In genomic region chrX:120085553-120086185, GRCh38 we compare ENCODE assay signal across 13 cellular contexts. TPM values are rescaled to one million over a fixed set of nuclear protein-coding genes. Genes with fewer than 3 reads are reported as not detected.
DNase-seq lines count a peak whose midpoint lies in the region; ATAC-seq, FAIRE-seq and TF ChIP-seq lines count a peak whose summit lies in the region.
"Not testable (repeated sequence)": the region's sequence is repeated elsewhere in the genome, so short reads cannot be mapped to it uniquely, and the experiment has no call there.
"Had no signal": no experiment of that assay in that cellular context is flagged by ENCODE, and none has a peak within 500 bp of the region (broad histone marks: within the 10 kb centered on the region; RNA-seq: fewer than 3 reads in every experiment).

No MANE protein-coding gene starts in this region.

- H3K79me1 ChIP-seq in H1 (ENCODE audit: low read depth, low read length): not testable (repeated sequence)

- not testable (repeated sequence) for H3K36me3 Mint-ChIP-seq in activated CD8-positive, alpha-beta T cell treated with anti-CD3 and anti-CD28 coated beads for 36 hours (ENCODE audit: low read depth); naive thymus-derived CD4-positive, alpha-beta T cell

- H3K4ac ChIP-seq in H1 (replicated peaks; ENCODE audit: insufficient read length, low read depth, low read length): not testable (repeated sequence)

- not testable (repeated sequence) for H3K4me3 Mint-ChIP-seq in activated CD8-positive, alpha-beta T cell treated with anti-CD3 and anti-CD28 coated beads for 36 hours; naive thymus-derived CD4-positive, alpha-beta T cell

- CTCF ChIA-PET in A549 (lab: Yijun Ruan, JAX); Panc1 (lab: Charles Lee); activated CD8-positive, alpha-beta T cell treated with anti-CD3 and anti-CD28 coated beads for 36 hours (lab: Charles Lee); H1 (lab: Charles Lee; ENCODE audit: partially characterized antibody); naive thymus-derived CD4-positive, alpha-beta T cell (lab: Charles Lee): not testable (repeated sequence)

- H2BK20ac ChIP-seq in H1 (ENCODE audit: low read length): not testable (repeated sequence)

- H3K14ac ChIP-seq in H1 (ENCODE audit: insufficient read length): not testable (repeated sequence)

- not testable (repeated sequence) for H3K4me1 Mint-ChIP-seq in activated CD8-positive, alpha-beta T cell treated with anti-CD3 and anti-CD28 coated beads for 36 hours (ENCODE audit: low read depth); naive thymus-derived CD4-positive, alpha-beta T cell

- dilution Hi-C loops in keratinocyte (cut with MboI; ENCODE audit: extremely low pct_ligation_motif_present, low sequenced_read_pairs): not testable (repeated sequence)

- not testable (repeated sequence) for DNase-seq in A549 (ENCODE audit: low read depth in 1 of 2, low spot score in 1 of 2); Panc1 (ENCODE audit: low read depth, low spot score); activated CD8-positive, alpha-beta T cell treated with anti-CD3 and anti-CD28 coated beads for 36 hours; H1 (ENCODE audit: low read depth in 1 of 2, low spot score in 2 of 2); keratinocyte (ENCODE audit: low read depth, low spot score); naive thymus-derived CD4-positive, alpha-beta T cell

- not testable (repeated sequence) for H3K79me2 ChIP-seq in H1 (ENCODE audit: control insufficient read depth in 1 of 2, insufficient read depth in 2 of 2, low read length in 2 of 2); keratinocyte (ENCODE audit: control insufficient read depth, insufficient read depth, low read length)

- not testable (repeated sequence) for H3K4me1 ChIP-seq in A549; Panc1 (ENCODE audit: control insufficient read depth, insufficient read depth, low read length); H1 (replicated peaks in 1 of 4; ENCODE audit: control insufficient read depth in 3 of 4, insufficient read depth in 4 of 4, low read length in 3 of 4); keratinocyte (ENCODE audit: control insufficient read depth, extremely low read depth, insufficient read depth, low read length); naive thymus-derived CD4-positive, alpha-beta T cell (ENCODE audit: control insufficient read depth in 2 of 2, insufficient read depth in 2 of 2, low read length in 2 of 2)

- not testable (repeated sequence) for H4K20me1 ChIP-seq in H1 (replicated peaks in 1 of 2; ENCODE audit: control insufficient read depth in 1 of 2, insufficient read depth in 2 of 2, low read length in 2 of 2); keratinocyte (ENCODE audit: control insufficient read depth, extremely low read depth, insufficient read depth, low read length)

- TF ChIP-seq CTCF in A549 (IDR thresholded peaks at IDR 0.05); Panc1 (IDR thresholded peaks at IDR 0.05); activated CD8-positive, alpha-beta T cell treated with anti-CD3 and anti-CD28 coated beads for 36 hours (IDR thresholded peaks at IDR 0.05); H1 (IDR thresholded peaks at IDR 0.05; ENCODE audit: control extremely low read depth in 1 of 3, insufficient read depth in 1 of 3, low read depth in 1 of 3, low read length in 3 of 3); keratinocyte (optimal IDR thresholded peaks at IDR 0.05 in 1 of 3, IDR thresholded peaks at IDR 0.05 in 1 of 3, conservative IDR thresholded peaks at IDR 0.05 in 1 of 3; ENCODE audit: extremely low read depth in 1 of 3, insufficient read depth in 2 of 3, low read length in 3 of 3): not testable (repeated sequence)

- H3K9me1 ChIP-seq in keratinocyte (ENCODE audit: control insufficient read depth, extremely low read depth, insufficient read depth, low read length): not testable (repeated sequence)

- not testable (repeated sequence) for H3K4me2 ChIP-seq in A549; H1 (ENCODE audit: insufficient read depth in 1 of 2, low read depth in 2 of 2, low read length in 2 of 2); keratinocyte (ENCODE audit: control insufficient read depth, extremely low read depth, insufficient read depth, low read depth, low read length)

- POLR2A ChIA-PET in A549 (lab: Yijun Ruan, JAX); Panc1 (lab: Charles Lee); activated CD8-positive, alpha-beta T cell treated with anti-CD3 and anti-CD28 coated beads for 36 hours (lab: Charles Lee); H1 (lab: Charles Lee; ENCODE audit: partially characterized antibody); naive thymus-derived CD4-positive, alpha-beta T cell (lab: Charles Lee): not testable (repeated sequence)

- TF ChIP-seq RAD21 in A549 (conservative IDR thresholded peaks at IDR 0.05 in 1 of 2, IDR thresholded peaks at IDR 0.05 in 1 of 2); H1 (IDR thresholded peaks at IDR 0.05 in 1 of 2, conservative IDR thresholded peaks at IDR 0.05 in 1 of 2; ENCODE audit: low read depth in 2 of 2, low read length in 2 of 2): not testable (repeated sequence)

- in situ Hi-C loops in Panc1 (cut with HindIII; ENCODE audit: low pct_unique_long_range_greater_than_20kb, low sequenced_read_pairs): not testable (repeated sequence)

- H4K91ac ChIP-seq in H1 (replicated peaks; ENCODE audit: insufficient read length, low read length): not testable (repeated sequence)

- H2BK5ac ChIP-seq in H1 (ENCODE audit: low read depth, low read length): not testable (repeated sequence)

- peak; percentile 99 for FAIRE-seq in A549 (lab: Jason Lieb, UNC)
- FAIRE-seq in H1 (lab: Jason Lieb, UNC): peak; percentile 74
- FAIRE-seq in keratinocyte (lab: Jason Lieb, UNC): peak; percentile 41

- not testable (repeated sequence) for H3K27me3 Mint-ChIP-seq in activated CD8-positive, alpha-beta T cell treated with anti-CD3 and anti-CD28 coated beads for 36 hours; naive thymus-derived CD4-positive, alpha-beta T cell

- H3K18ac ChIP-seq in H1 (ENCODE audit: extremely low read depth, low read length): not testable (repeated sequence)

- not testable (repeated sequence) for H2BK120ac ChIP-seq in H1 (replicated peaks; ENCODE audit: low read depth, low read length)

- H3K4me3 ChIP-seq in A549; Panc1 (ENCODE audit: low read depth in 2 of 2, low read length in 2 of 2); H1 (ENCODE audit: extremely low read depth in 1 of 4, insufficient read depth in 2 of 4, low read depth in 3 of 4, low read length in 4 of 4); keratinocyte (ENCODE audit: control insufficient read depth in 2 of 3, extremely low read depth in 1 of 3, insufficient read depth in 2 of 3, low read depth in 1 of 3, low read length in 3 of 3); naive thymus-derived CD4-positive, alpha-beta T cell (ENCODE audit: low read length): not testable (repeated sequence)

- TF ChIP-seq POLR2A in A549 (IDR thresholded peaks at IDR 0.05; ENCODE audit: low read length); H1 (IDR thresholded peaks at IDR 0.05; ENCODE audit: control extremely low read depth in 1 of 2, low read depth in 2 of 2, low read length in 2 of 2): not testable (repeated sequence)

- H4K8ac ChIP-seq in H1 (ENCODE audit: extremely low read depth, insufficient read depth, low read length): not testable (repeated sequence)

- ATAC-seq in A549 (peak; percentile 62 to 81; a peak in 5 of 6 replicates), GM18517 (IDR thresholded peaks at IDR 0.05; ENCODE audit: unreplicated experiment) (peak; percentile 49), Panc1 (peak; percentile 81)
- peak; percentile 42 for ATAC-seq in activated CD8-positive, alpha-beta T cell treated with anti-CD3 and anti-CD28 coated beads for 36 hours
- ATAC-seq in naive thymus-derived CD4-positive, alpha-beta T cell: peak; percentile 40

- not testable (repeated sequence) for H3K56ac ChIP-seq in H1 (replicated peaks; ENCODE audit: insufficient read length, low read depth, low read length)

- not testable (repeated sequence) for BruUV-seq in Panc1 (replicated peaks; lab: Mats Ljungman, UMichigan)

- H3K36me3 ChIP-seq in Panc1 (ENCODE audit: control insufficient read depth, insufficient read depth, low read length); H1 (ENCODE audit: control insufficient read depth in 2 of 4, insufficient read depth in 4 of 4, low read length in 3 of 4); keratinocyte (ENCODE audit: control insufficient read depth in 2 of 2, extremely low read depth in 1 of 2, insufficient read depth in 2 of 2, low read length in 2 of 2); naive thymus-derived CD4-positive, alpha-beta T cell (ENCODE audit: control insufficient read depth in 2 of 3, insufficient read depth in 3 of 3, low read length in 3 of 3): not testable (repeated sequence)

- intact Hi-C loops in Panc1 (cut with micrococcal nuclease; ENCODE audit: unreplicated experiment); activated CD8-positive, alpha-beta T cell treated with anti-CD3 and anti-CD28 coated beads for 36 hours (cut with micrococcal nuclease); naive thymus-derived CD4-positive, alpha-beta T cell (cut with micrococcal nuclease): not testable (repeated sequence)

- not testable (repeated sequence) for H2BK15ac ChIP-seq in H1 (ENCODE audit: low read length)

- not testable (repeated sequence) for H2BK12ac ChIP-seq in H1 (ENCODE audit: low read depth, low read length)

- not testable (repeated sequence) for H3K27ac Mint-ChIP-seq in activated CD8-positive, alpha-beta T cell treated with anti-CD3 and anti-CD28 coated beads for 36 hours; naive thymus-derived CD4-positive, alpha-beta T cell

- H3K9me3 Mint-ChIP-seq in activated CD8-positive, alpha-beta T cell treated with anti-CD3 and anti-CD28 coated beads for 36 hours; naive thymus-derived CD4-positive, alpha-beta T cell: not testable (repeated sequence)

- not testable (repeated sequence) for H3K27me3 ChIP-seq in Panc1 (ENCODE audit: control insufficient read depth, insufficient read depth, low read length); H1 (replicated peaks in 1 of 4; ENCODE audit: control insufficient read depth in 3 of 4, extremely low read depth in 1 of 4, insufficient read depth in 3 of 4, low read length in 3 of 4); keratinocyte (ENCODE audit: control insufficient read depth, extremely low read depth, insufficient read depth, low read length); naive thymus-derived CD4-positive, alpha-beta T cell (ENCODE audit: control insufficient read depth in 2 of 2, insufficient read depth in 2 of 2, low read length in 2 of 2)

- not testable (repeated sequence) for H3K9me3 ChIP-seq in A549; Panc1 (ENCODE audit: control insufficient read depth, insufficient read depth, low read depth, low read length); H1 (ENCODE audit: insufficient read depth in 2 of 2, low read depth in 1 of 2, low read length in 1 of 2); keratinocyte (ENCODE audit: control insufficient read depth, low read depth, low read length); naive thymus-derived CD4-positive, alpha-beta T cell (ENCODE audit: control insufficient read depth in 2 of 3, low read length in 3 of 3)

- not testable (repeated sequence) for TF ChIP-seq EP300 in A549 (IDR thresholded peaks at IDR 0.05); H1 (IDR thresholded peaks at IDR 0.05; ENCODE audit: borderline replicate concordance in 1 of 2, low read depth in 2 of 2, low read length in 2 of 2)

- H2AK5ac ChIP-seq in H1 (ENCODE audit: low read depth, low read length): not testable (repeated sequence)

- not testable (repeated sequence) for H3K23me2 ChIP-seq in H1 (ENCODE audit: low read depth, low read length)

- not testable (repeated sequence) for H4K5ac ChIP-seq in H1 (ENCODE audit: insufficient read length, low read depth, low read length)

- not testable (repeated sequence) for H3K27ac ChIP-seq in A549; Panc1 (ENCODE audit: low read length); H1 (ENCODE audit: low read depth, low read length); keratinocyte (ENCODE audit: control insufficient read depth, insufficient read depth, low read length); naive thymus-derived CD4-positive, alpha-beta T cell (ENCODE audit: low read depth, low read length)

- H3K23ac ChIP-seq in H1 (ENCODE audit: insufficient read length): not testable (repeated sequence)

- not testable (repeated sequence) for H2AFZ ChIP-seq in H1 (ENCODE audit: low read length); keratinocyte (ENCODE audit: control insufficient read depth, low read length)

- not testable (repeated sequence) for H3K9ac ChIP-seq in H1 (replicated peaks in 1 of 4; ENCODE audit: extremely low read depth in 1 of 4, low read depth in 3 of 4, low read length in 3 of 4); keratinocyte (ENCODE audit: control insufficient read depth, extremely low read depth, insufficient read depth, low read length)

- WGBS in A549 (ENCODE audit: missing lambda C conversion rate): no CpG with 5 or more reads among the region's 12 CpGs
- no CpG with 5 or more reads among the region's 12 CpGs for WGBS in H1 (ENCODE audit: extremely low coverage in 1 of 2, insufficient coverage in 1 of 2, insufficient read length in 1 of 2, insufficient replicate concordance in 2 of 2, low coverage in 1 of 2, low lambda C conversion rate in 2 of 2, missing lambda C conversion rate in 1 of 2), 2 experiments

RNA-seq across cellular contexts. Expression of gene RHOXF2B, which starts 8.2 kb away (rescaled TPM):
- polyA plus RNA-seq in A549 (2011; rRNA removed) (not detected in 2 replicates), A549 (2017; fragmentation: RNase III; extraction: RNeasy Plus Mini Kit Qiagen cat#74134 plus additional on column Dnase treatment) (not detected in 3 replicates), H1 (2011; rRNA removed) (not detected in 2 replicates), keratinocyte (0.03 TPM in 1 of 3 replicates, not detected in the others)
- polyA plus RNA-seq in A549 (2012; cell fraction: cytosol; rRNA removed): not detected in 2 replicates
- polyA plus RNA-seq in A549 (2012; cell fraction: nucleus; rRNA removed): not detected in 2 replicates
- polyA minus RNA-seq in A549 (2011; rRNA and poly(A)+ RNA removed): not detected in 2 replicates
- 0.10 TPM for total RNA-seq in Panc1 (2021; ENCODE audit: unreplicated experiment)
- polyA plus RNA-seq in Panc1 (2012; ENCODE audit: insufficient read length): not detected
- not detected for total RNA-seq in activated CD8-positive, alpha-beta T cell treated with anti-CD3 and anti-CD28 coated beads for 36 hours
- not detected in 2 replicates for total RNA-seq in H1 (2021; fragmentation: NEBNext Ultra II Directional; extraction: Animal tissue kit (Norgen Biotek cat#: 25700))
- polyA plus RNA-seq in H1 (2011; cell fraction: cytosol; rRNA removed): not detected
- polyA plus RNA-seq in H1 (2011; cell fraction: nucleus; rRNA removed): not detected
- polyA plus RNA-seq in H1 (2012, experiment 1 of 2): not detected in 4 replicates
- not detected for polyA plus RNA-seq in H1 (2012, experiment 2 of 2)
- polyA plus RNA-seq in H1 (2013, experiment 1 of 2): not detected
- not detected for polyA plus RNA-seq in H1 (2013, experiment 2 of 2)
- not detected in 2 replicates for polyA minus RNA-seq in H1 (2011; rRNA and poly(A)+ RNA removed)
- 0.37 TPM for polyA minus RNA-seq in H1 (2011; cell fraction: cytosol; rRNA and poly(A)+ RNA removed)
- not detected for polyA minus RNA-seq in H1 (2011; cell fraction: nucleus; rRNA and poly(A)+ RNA removed)
- polyA plus RNA-seq in keratinocyte (2011; ENCODE audit: low read depth): not detected
- not detected in 2 replicates for polyA plus RNA-seq in keratinocyte (2011; cell fraction: cytosol; rRNA removed)
- polyA plus RNA-seq in keratinocyte (2011; cell fraction: nucleus; rRNA removed): not detected in 2 replicates
- not detected in 2 replicates for polyA plus RNA-seq in keratinocyte (2012; ENCODE audit: low replicate concordance)
- not detected in 3 replicates for polyA minus RNA-seq in keratinocyte
- polyA minus RNA-seq in keratinocyte (2011; cell fraction: cytosol; rRNA and poly(A)+ RNA removed): not detected
- polyA minus RNA-seq in keratinocyte (2011; cell fraction: nucleus; rRNA and poly(A)+ RNA removed): not detected in 2 replicates
- not detected for total RNA-seq in naive thymus-derived CD4-positive, alpha-beta T cell
- under 1 TPM in 1 of 2 donors, not detected in 1; 0.08 TPM for polyA plus RNA-seq in naive thymus-derived CD4-positive, alpha-beta T cell
- total RNA-seq: Caco-2; CD4-positive, CD25-positive, alpha-beta regulatory T cell; H9; M059J; OCI-LY7; SJCRH30 had no signal

RNA-seq across cellular contexts. Expression of gene RHOXF1, which starts 30.0 kb away (rescaled TPM):
- polyA plus RNA-seq in A549 (2011; rRNA removed): 0.10 and 0.30 TPM in 2 replicates
- polyA plus RNA-seq in A549 (2012; cell fraction: cytosol; rRNA removed): not detected in 2 replicates
- 0.39 and 0.44 TPM in 2 replicates for polyA plus RNA-seq in A549 (2012; cell fraction: nucleus; rRNA removed)
- not detected in 3 replicates for polyA plus RNA-seq in A549 (2017; fragmentation: RNase III; extraction: RNeasy Plus Mini Kit Qiagen cat#74134 plus additional on column Dnase treatment)
- not detected in 2 replicates for polyA minus RNA-seq in A549 (2011; rRNA and poly(A)+ RNA removed)
- total RNA-seq in Panc1 (2021; ENCODE audit: unreplicated experiment): 0.41 TPM
- not detected for polyA plus RNA-seq in Panc1 (2012; ENCODE audit: insufficient read length)
- not detected for total RNA-seq in activated CD8-positive, alpha-beta T cell treated with anti-CD3 and anti-CD28 coated beads for 36 hours
- not detected in 2 replicates for total RNA-seq in H1 (2021; fragmentation: NEBNext Ultra II Directional; extraction: Animal tissue kit (Norgen Biotek cat#: 25700))
- polyA plus RNA-seq in H1 (2011; rRNA removed): not detected in 2 replicates
- 0.27 TPM for polyA plus RNA-seq in H1 (2011; cell fraction: cytosol; rRNA removed)
- polyA plus RNA-seq in H1 (2011; cell fraction: nucleus; rRNA removed): 1.2 TPM
- polyA plus RNA-seq in H1 (2012, experiment 1 of 2): 0.35 to 0.64 TPM in 2 of 4 replicates, not detected in the others
- polyA plus RNA-seq in H1 (2012, experiment 2 of 2): not detected
- 0.12 TPM for polyA plus RNA-seq in H1 (2013, experiment 1 of 2)
- polyA plus RNA-seq in H1 (2013, experiment 2 of 2): 0.20 TPM
- polyA minus RNA-seq in H1 (2011; rRNA and poly(A)+ RNA removed): not detected in 2 replicates
- not detected for polyA minus RNA-seq in H1 (2011; cell fraction: cytosol; rRNA and poly(A)+ RNA removed)
- polyA minus RNA-seq in H1 (2011; cell fraction: nucleus; rRNA and poly(A)+ RNA removed): not detected
- polyA plus RNA-seq in keratinocyte: not detected in 3 replicates
- polyA plus RNA-seq in keratinocyte (2011; ENCODE audit: low read depth): not detected
- polyA plus RNA-seq in keratinocyte (2011; cell fraction: cytosol; rRNA removed): not detected in 2 replicates
- not detected in 2 replicates for polyA plus RNA-seq in keratinocyte (2011; cell fraction: nucleus; rRNA removed)
- not detected in 2 replicates for polyA plus RNA-seq in keratinocyte (2012; ENCODE audit: low replicate concordance)
- not detected in 3 replicates for polyA minus RNA-seq in keratinocyte
- polyA minus RNA-seq in keratinocyte (2011; cell fraction: cytosol; rRNA and poly(A)+ RNA removed): not detected
- not detected in 2 replicates for polyA minus RNA-seq in keratinocyte (2011; cell fraction: nucleus; rRNA and poly(A)+ RNA removed)
- total RNA-seq in naive thymus-derived CD4-positive, alpha-beta T cell: 1 to 10 TPM in 2 of 5 experiments, under 1 TPM in 2, not detected in 1; 0.51 to 1.9 (median 0.99) TPM
- under 1 TPM in 1 of 2 donors, not detected in 1; 0.37 TPM for polyA plus RNA-seq in naive thymus-derived CD4-positive, alpha-beta T cell
- total RNA-seq: Caco-2, H9, M059J, SJCRH30 had no signal
